In the genomic region with DNA sequence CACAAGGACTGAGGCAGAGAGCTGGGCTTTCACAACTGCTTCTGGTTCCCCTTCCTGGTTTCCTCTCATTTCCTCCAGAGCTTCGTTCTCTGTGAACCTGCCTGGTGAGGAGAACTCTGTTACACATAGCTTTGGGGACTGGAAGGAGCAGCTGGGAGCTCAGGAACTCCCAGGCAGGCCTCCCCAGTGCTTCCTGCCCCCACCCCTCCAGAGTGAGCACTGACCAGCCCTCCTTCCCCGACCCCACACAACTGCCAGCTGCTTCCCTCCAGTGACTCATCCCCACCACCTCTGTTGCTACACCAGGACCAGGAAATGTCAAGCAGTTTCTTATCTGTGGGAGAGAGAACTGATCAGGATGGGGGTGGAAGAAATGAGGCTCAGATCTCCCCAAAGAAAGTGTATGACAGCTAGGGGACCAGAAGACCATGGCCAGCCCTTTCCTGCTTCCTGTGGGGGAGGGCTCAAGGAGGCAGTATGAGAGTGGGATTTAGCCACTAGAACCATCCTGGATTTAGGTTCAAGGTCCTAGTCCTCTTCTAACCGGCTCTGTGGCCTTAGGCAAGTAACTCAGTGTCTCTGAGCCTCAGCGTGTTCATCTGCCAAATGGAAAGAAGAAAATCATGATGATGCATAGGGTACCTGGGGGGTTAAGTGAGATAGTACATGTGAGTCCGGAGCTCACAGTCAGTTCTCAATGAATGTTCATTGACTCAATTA, we compare ENCODE assay signal across 8 cellular contexts. TPM values are rescaled to one million over a fixed set of nuclear protein-coding genes. Genes with fewer than 3 reads are reported as not detected.
DNase-seq lines count a peak whose midpoint lies in the region; ATAC-seq and TF ChIP-seq lines count a peak whose summit lies in the region.

No MANE protein-coding gene starts in this region.

- no peaks in the 10 kb centered on the region for H3K9me3 ChIP-seq in lower lobe of right lung

- intact Hi-C loops in lower lobe of right lung (cut with DNase I) = no loop called here

- peak overlapping the region in 4 of 5 experiments; percentile 20 to 51 (median 41) for H3K27ac Mint-ChIP-seq in brain

- peak overlapping the region in 1 of 5 experiments; percentile 13 for H3K4me3 Mint-ChIP-seq in brain

- H3K27me3 Mint-ChIP-seq in brain = no peaks in the 10 kb centered on the region

- H3K27ac ChIP-seq in lower lobe of right lung = no peak overlapping the region

- peaks cover 84% of the 10 kb centered on the region for H3K4me1 Mint-ChIP-seq in brain

- H3K27me3 ChIP-seq in lower lobe of right lung (ENCODE audit: low read depth) = no peaks in the 10 kb centered on the region

- ATAC-seq in lower lobe of right lung (peak; percentile 49 to 52), HG03565 (IDR thresholded peaks at IDR 0.05; ENCODE audit: unreplicated experiment) (no peak)

- peak; percentile 81 for DNase-seq in COLO668 (lab: John Stamatoyannopoulos, UW; ENCODE audit: unreplicated experiment)
- DNase-seq in M059J (ENCODE audit: low read depth) = peak; percentile 89
- DNase-seq in lower lobe of right lung = peak; percentile 66
- no peak for DNase-seq in NCI-H345 treated with DMSO at 0.1 percent for 48 hours (lab: John Stamatoyannopoulos, UW; ENCODE audit: unreplicated experiment)
- no peak for DNase-seq in T-helper 1 cell
- no peak for DNase-seq in G401 (ENCODE audit: low spot score)

- H3K9me3 Mint-ChIP-seq in brain = peaks cover 0 to 4% (median 0%) of the 10 kb centered on the region in 5 experiments

- H3K36me3 Mint-ChIP-seq in brain = no peaks in the 10 kb centered on the region

- no peaks in the 10 kb centered on the region for H3K36me3 ChIP-seq in lower lobe of right lung

- H3K4me1 ChIP-seq in lower lobe of right lung = peaks cover 36% of the 10 kb centered on the region

- in situ Hi-C loops in G401 (cut with HindIII; ENCODE audit: low sequenced_read_pairs) = no loop called here

- no peak overlapping the region for H3K4me3 ChIP-seq in lower lobe of right lung

- TF ChIP-seq CTCF in brain (conservative IDR thresholded peaks at IDR 0.05) = no peak
- no peak for TF ChIP-seq CTCF in lower lobe of right lung (IDR thresholded peaks at IDR 0.05)

RNA-seq across cellular contexts. Expression of a gene that starts 4.5 kb away (rescaled TPM):
- 52.0 and 64.2 TPM in 2 replicates for total RNA-seq in M059J (2014; rRNA removed; shearing (Covaris generic))
- 75.8 TPM for polyA plus RNA-seq in brain (ENCODE audit: insufficient read depth, low read depth, low replicate concordance)
- 103 TPM for total RNA-seq in lower lobe of right lung
- total RNA-seq in G401 (2014; rRNA removed; shearing (Covaris generic)) = 136 and 146 TPM in 2 replicates

Comparison
In these comparisons a context has a peak if more than half of its experiments do, and no peak if none do; other contexts are left out.
1. DNase-seq: peak in COLO668 (single experiment), M059J (single experiment) and lower lobe of right lung (single experiment); none in NCI-H345 treated with DMSO at 0.1 percent for 48 hours (single experiment), T-helper 1 cell (0 of 5) and G401 (single experiment).